In the genomic region with DNA sequence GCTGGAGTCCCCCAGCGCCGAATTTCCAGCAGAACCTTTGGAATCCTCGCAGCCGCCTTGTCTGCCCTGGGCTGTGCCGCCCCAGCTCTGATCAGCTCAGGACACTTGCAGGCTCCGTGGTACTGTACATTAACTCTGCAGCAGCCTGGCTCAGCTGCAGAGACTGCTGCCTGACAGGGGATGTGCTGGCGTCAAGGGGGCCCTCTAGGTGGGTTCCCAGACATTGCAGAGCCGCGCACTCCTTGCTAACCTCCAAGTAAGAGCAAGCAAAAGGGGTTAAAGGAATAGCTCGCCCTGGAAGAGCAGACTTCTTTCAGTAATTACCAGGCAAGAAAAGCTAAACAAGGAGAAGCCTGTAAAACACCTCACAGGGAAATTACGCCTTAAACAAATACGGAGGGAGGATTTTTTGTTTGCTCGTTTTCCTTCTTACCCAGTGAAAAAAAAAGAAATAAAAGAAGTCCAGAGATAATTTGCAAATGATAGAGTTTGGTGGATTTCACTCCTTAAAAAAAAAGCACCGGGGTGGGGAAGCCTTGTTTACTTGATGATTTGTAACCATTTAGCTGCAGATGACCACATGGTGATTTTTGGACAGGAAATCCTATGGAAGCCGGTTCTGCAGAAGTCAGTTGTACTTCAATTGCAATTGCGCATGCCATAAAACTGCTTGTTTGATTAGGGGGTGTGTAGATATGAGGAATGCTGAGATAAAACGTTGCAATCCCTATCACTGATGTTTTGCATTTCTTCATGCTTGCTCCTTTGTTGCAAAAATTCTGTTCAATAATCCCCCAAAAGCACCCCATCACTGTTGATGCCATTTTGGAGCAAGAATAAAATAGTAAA, we compare ENCODE assay signal across 7 cellular contexts.
DNase-seq lines count a peak whose midpoint lies in the region; ATAC-seq and TF ChIP-seq lines count a peak whose summit lies in the region.

No MANE protein-coding gene starts in this region.

- no peak for DNase-seq in HCT116 (ENCODE audit: low read depth, low spot score)
- DNase-seq in NCI-H82 (lab: John Stamatoyannopoulos, UW): peak; percentile 91
- no peak for DNase-seq in T1000 (lab: John Stamatoyannopoulos, UW)

- H3K79me2 ChIP-seq in HCT116 (ENCODE audit: insufficient read depth, low read length): no peaks in the 10 kb centered on the region

- H3K9me3 ChIP-seq in HCT116 (ENCODE audit: control insufficient read depth in 1 of 2, insufficient read depth in 1 of 2, low read depth in 1 of 2, low read length in 2 of 2): no peaks in the 10 kb centered on the region
- no peaks in the 10 kb centered on the region for H3K9me3 ChIP-seq in mucosa of stomach (ENCODE audit: control insufficient read depth, low read length)

- no peaks in the 10 kb centered on the region for H3K9me2 ChIP-seq in HCT116 (ENCODE audit: insufficient read depth)

- H3K4me3 ChIP-seq in HCT116 (replicated peaks in 1 of 2; ENCODE audit: low read depth in 1 of 2, low read length in 2 of 2) (no peak overlapping the region), mucosa of stomach (ENCODE audit: low read length) (peak overlapping the region; percentile 60)

- TF ChIP-seq RAD21 in HCT116 (IDR thresholded peaks at IDR 0.05; ENCODE audit: low read depth): no peak

- CTCF ChIA-PET in HCT116 (lab: Charles Lee): no interaction called here

- no peak for TF ChIP-seq POLR2A in HCT116 (IDR thresholded peaks at IDR 0.05; ENCODE audit: borderline replicate concordance, extremely low read depth, insufficient read depth, insufficient read length)

- no peak overlapping the region for H3K27ac ChIP-seq in HCT116 (ENCODE audit: low read depth, low read length)

- H4K20me1 ChIP-seq in HCT116 (ENCODE audit: insufficient read depth): no peaks in the 10 kb centered on the region

- POLR2A ChIA-PET in HCT116 (lab: Charles Lee): no interaction called here

- BruUV-seq in HCT116 (replicated peaks; lab: Mats Ljungman, UMichigan): no TSS peak

- ATAC-seq in HCT116: peak; percentile 62
- peak; percentile 53 for ATAC-seq in esophagus mucosa
- no peak for ATAC-seq in HG03095 (IDR thresholded peaks at IDR 0.05; ENCODE audit: unreplicated experiment)
- no peak for ATAC-seq in GM19452 (IDR thresholded peaks at IDR 0.05; ENCODE audit: unreplicated experiment)

- RAD21 ChIA-PET in HCT116 (lab: Charles Lee; ENCODE audit: low non-redundant PET in 1 of 2, low total read pairs in 2 of 2, uncharacterized antibody in 2 of 2, unreplicated experiment in 2 of 2): no interaction called here

- H3K9ac ChIP-seq in HCT116 (ENCODE audit: low read length): no peak overlapping the region
- peak overlapping the region; percentile 77 for H3K9ac ChIP-seq in mucosa of stomach (ENCODE audit: low read length)

- H3K27me3 ChIP-seq in HCT116 (ENCODE audit: insufficient read depth, low read length) (peaks cover 16% of the 10 kb centered on the region; the same call in 1 of the 2 replicates), mucosa of stomach (ENCODE audit: control insufficient read depth, insufficient read depth, low read length) (no peaks in the 10 kb centered on the region)

- no peaks in the 10 kb centered on the region for H3K4me1 ChIP-seq in HCT116 (ENCODE audit: control insufficient read depth in 1 of 2, insufficient read depth in 2 of 2, low read length in 2 of 2)
- H3K4me1 ChIP-seq in mucosa of stomach (ENCODE audit: control insufficient read depth, insufficient read depth, low read length): peaks cover 39% of the 10 kb centered on the region

- intact Hi-C loops in HCT116 (cut with micrococcal nuclease): no loop called here

- H3K36me3 ChIP-seq in HCT116 (ENCODE audit: control insufficient read depth in 1 of 2, insufficient read depth in 2 of 2, low read length in 2 of 2) (no peaks in the 10 kb centered on the region), mucosa of stomach (ENCODE audit: control insufficient read depth, insufficient read depth, low read length) (no peaks in the 10 kb centered on the region)

- H3K4me2 ChIP-seq in HCT116 (ENCODE audit: low read length): no peak overlapping the region

- H2AFZ ChIP-seq in HCT116 (ENCODE audit: low read depth, low read length, poor library complexity, severe bottlenecking): no peak overlapping the region

- no peak for TF ChIP-seq CTCF in HCT116 (IDR thresholded peaks at IDR 0.05 in 2 of 3, conservative IDR thresholded peaks at IDR 0.05 in 1 of 3; ENCODE audit: borderline replicate concordance in 1 of 3, insufficient read depth in 1 of 3, low read depth in 2 of 3, low read length in 2 of 3)

TF ChIP-seq in HCT116, 20 proteins besides CTCF, POLR2A, EP300 and RAD21:
- TF ChIP-seq SP1 (IDR thresholded peaks at IDR 0.05; ENCODE audit: low read depth) (no peak), CEBPB (IDR thresholded peaks at IDR 0.05; ENCODE audit: low read depth) (no peak), ZNF274 (IDR thresholded peaks at IDR 0.05; ENCODE audit: low read depth, low read length) (no peak), JUND (IDR thresholded peaks at IDR 0.05) (no peak), EGR1 (IDR thresholded peaks at IDR 0.05; ENCODE audit: low read depth) (no peak), FOSL1 (IDR thresholded peaks at IDR 0.05; ENCODE audit: low read depth) (no peak), ELF1 (IDR thresholded peaks at IDR 0.05; ENCODE audit: borderline replicate concordance, low read depth) (no peak)
- TF ChIP-seq, protein P1, sequence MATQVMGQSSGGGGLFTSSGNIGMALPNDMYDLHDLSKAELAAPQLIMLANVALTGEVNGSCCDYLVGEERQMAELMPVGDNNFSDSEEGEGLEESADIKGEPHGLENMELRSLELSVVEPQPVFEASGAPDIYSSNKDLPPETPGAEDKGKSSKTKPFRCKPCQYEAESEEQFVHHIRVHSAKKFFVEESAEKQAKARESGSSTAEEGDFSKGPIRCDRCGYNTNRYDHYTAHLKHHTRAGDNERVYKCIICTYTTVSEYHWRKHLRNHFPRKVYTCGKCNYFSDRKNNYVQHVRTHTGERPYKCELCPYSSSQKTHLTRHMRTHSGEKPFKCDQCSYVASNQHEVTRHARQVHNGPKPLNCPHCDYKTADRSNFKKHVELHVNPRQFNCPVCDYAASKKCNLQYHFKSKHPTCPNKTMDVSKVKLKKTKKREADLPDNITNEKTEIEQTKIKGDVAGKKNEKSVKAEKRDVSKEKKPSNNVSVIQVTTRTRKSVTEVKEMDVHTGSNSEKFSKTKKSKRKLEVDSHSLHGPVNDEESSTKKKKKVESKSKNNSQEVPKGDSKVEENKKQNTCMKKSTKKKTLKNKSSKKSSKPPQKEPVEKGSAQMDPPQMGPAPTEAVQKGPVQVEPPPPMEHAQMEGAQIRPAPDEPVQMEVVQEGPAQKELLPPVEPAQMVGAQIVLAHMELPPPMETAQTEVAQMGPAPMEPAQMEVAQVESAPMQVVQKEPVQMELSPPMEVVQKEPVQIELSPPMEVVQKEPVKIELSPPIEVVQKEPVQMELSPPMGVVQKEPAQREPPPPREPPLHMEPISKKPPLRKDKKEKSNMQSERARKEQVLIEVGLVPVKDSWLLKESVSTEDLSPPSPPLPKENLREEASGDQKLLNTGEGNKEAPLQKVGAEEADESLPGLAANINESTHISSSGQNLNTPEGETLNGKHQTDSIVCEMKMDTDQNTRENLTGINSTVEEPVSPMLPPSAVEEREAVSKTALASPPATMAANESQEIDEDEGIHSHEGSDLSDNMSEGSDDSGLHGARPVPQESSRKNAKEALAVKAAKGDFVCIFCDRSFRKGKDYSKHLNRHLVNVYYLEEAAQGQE (IDR thresholded peaks at IDR 0.05; ENCODE audit: low read depth): no peak
- TF ChIP-seq, protein P2, sequence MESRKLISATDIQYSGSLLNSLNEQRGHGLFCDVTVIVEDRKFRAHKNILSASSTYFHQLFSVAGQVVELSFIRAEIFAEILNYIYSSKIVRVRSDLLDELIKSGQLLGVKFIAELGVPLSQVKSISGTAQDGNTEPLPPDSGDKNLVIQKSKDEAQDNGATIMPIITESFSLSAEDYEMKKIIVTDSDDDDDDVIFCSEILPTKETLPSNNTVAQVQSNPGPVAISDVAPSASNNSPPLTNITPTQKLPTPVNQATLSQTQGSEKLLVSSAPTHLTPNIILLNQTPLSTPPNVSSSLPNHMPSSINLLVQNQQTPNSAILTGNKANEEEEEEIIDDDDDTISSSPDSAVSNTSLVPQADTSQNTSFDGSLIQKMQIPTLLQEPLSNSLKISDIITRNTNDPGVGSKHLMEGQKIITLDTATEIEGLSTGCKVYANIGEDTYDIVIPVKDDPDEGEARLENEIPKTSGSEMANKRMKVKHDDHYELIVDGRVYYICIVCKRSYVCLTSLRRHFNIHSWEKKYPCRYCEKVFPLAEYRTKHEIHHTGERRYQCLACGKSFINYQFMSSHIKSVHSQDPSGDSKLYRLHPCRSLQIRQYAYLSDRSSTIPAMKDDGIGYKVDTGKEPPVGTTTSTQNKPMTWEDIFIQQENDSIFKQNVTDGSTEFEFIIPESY (IDR thresholded peaks at IDR 0.05; ENCODE audit: extremely low read depth, insufficient replicate concordance, low read length): no peak
- TF ChIP-seq, protein P3, sequence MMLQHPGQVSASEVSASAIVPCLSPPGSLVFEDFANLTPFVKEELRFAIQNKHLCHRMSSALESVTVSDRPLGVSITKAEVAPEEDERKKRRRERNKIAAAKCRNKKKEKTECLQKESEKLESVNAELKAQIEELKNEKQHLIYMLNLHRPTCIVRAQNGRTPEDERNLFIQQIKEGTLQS (IDR thresholded peaks at IDR 0.05): no peak

Comparison
In these comparisons a context has a peak if more than half of its experiments do, and no peak if none do; other contexts are left out.
1. ATAC-seq: peak in HCT116 (single experiment) and esophagus mucosa (single experiment); none in HG03095 (single experiment) and GM19452 (single experiment).